1 cellular context compared by ENCODE assay signal in genomic region chr18:12645751-12646203, GRCh38.
A peak's percentile ranks its signal among the peaks of the same experiment; 100 is the strongest.
TF ChIP-seq lines count a peak whose summit lies in the region.

No MANE protein-coding gene starts in this region.

TF ChIP-seq in HepG2, 621 proteins besides CTCF, POLR2A, EP300 and RAD21 (continues in another document):
- TF ChIP-seq MXI1 (IDR thresholded peaks at IDR 0.05; ENCODE audit: borderline replicate concordance, low read depth, low read length) (0 out of 3 replicates have a peak, but pooled peaks have one; percentile 23), MED1 (CRISPR knock-in tag; IDR thresholded peaks at IDR 0.05) (0 out of 2 replicates have a peak, but pooled peaks have one; percentile 14), ZBTB3 (CRISPR knock-in tag; IDR thresholded peaks at IDR 0.05; ENCODE audit: borderline replicate concordance, low read depth) (no peak), HDAC1 (CRISPR knock-in tag; IDR thresholded peaks at IDR 0.05) (no peak), FIP1L1 (IDR thresholded peaks at IDR 0.05; ENCODE audit: borderline replicate concordance, insufficient read depth, low read depth, low read length) (no peak), EED (CRISPR knock-in tag; IDR thresholded peaks at IDR 0.05) (no peak), ZFP1 (CRISPR knock-in tag; IDR thresholded peaks at IDR 0.05) (no peak), ARID5B (CRISPR knock-in tag; IDR thresholded peaks at IDR 0.05) (0 out of 2 replicates have a peak, but pooled peaks have one; percentile 11), MBNL3 (CRISPR knock-in tag; conservative IDR thresholded peaks at IDR 0.05) (no peak), HNRNPH1 (optimal IDR thresholded peaks at IDR 0.05; ENCODE audit: low read depth, low read length) (no peak), HOXD1 (CRISPR knock-in tag; IDR thresholded peaks at IDR 0.05) (no peak), MYC (CRISPR knock-in tag; IDR thresholded peaks at IDR 0.05; ENCODE audit: borderline replicate concordance) (peak; percentile 38; the same call in 1 of the 2 replicates), GPBP1L1 (CRISPR knock-in tag; IDR thresholded peaks at IDR 0.05) (no peak), ZNF800 (CRISPR knock-in tag; IDR thresholded peaks at IDR 0.05) (no peak), BRCA1 (CRISPR knock-in tag; IDR thresholded peaks at IDR 0.05) (no peak), KDM2A (CRISPR knock-in tag; IDR thresholded peaks at IDR 0.05; ENCODE audit: borderline replicate concordance, low read depth) (no peak), CHD2 (IDR thresholded peaks at IDR 0.05; ENCODE audit: low read depth, low read length) (no peak), MIER2 (CRISPR knock-in tag; IDR thresholded peaks at IDR 0.05) (no peak), ZNF44 (CRISPR knock-in tag; IDR thresholded peaks at IDR 0.05) (no peak), HNF4A (CRISPR knock-in tag; IDR thresholded peaks at IDR 0.05) (peak; percentile 49; the same call in 1 of the 2 replicates), ZNF674 (CRISPR knock-in tag; IDR thresholded peaks at IDR 0.05; ENCODE audit: low read depth) (no peak), STAT5B (CRISPR knock-in tag; IDR thresholded peaks at IDR 0.05) (no peak), MIER3 (CRISPR knock-in tag; IDR thresholded peaks at IDR 0.05; ENCODE audit: borderline replicate concordance) (no peak), ZNF879 (CRISPR knock-in tag; IDR thresholded peaks at IDR 0.05) (no peak), ZNF224 (CRISPR knock-in tag; IDR thresholded peaks at IDR 0.05) (no peak), ZSCAN30 (CRISPR knock-in tag; IDR thresholded peaks at IDR 0.05) (no peak), DMAP1 (CRISPR knock-in tag; IDR thresholded peaks at IDR 0.05) (no peak), CSRNP2 (CRISPR knock-in tag; conservative IDR thresholded peaks at IDR 0.05; ENCODE audit: low read depth) (no peak), IKZF4 (CRISPR knock-in tag; IDR thresholded peaks at IDR 0.05; ENCODE audit: borderline replicate concordance, low read depth, not compliant biosample characterization) (no peak), NBN (conservative IDR thresholded peaks at IDR 0.05) (no peak), ZMAT3 (CRISPR knock-in tag; conservative IDR thresholded peaks at IDR 0.05) (no peak), GLMP (CRISPR knock-in tag; IDR thresholded peaks at IDR 0.05; ENCODE audit: borderline replicate concordance) (no peak), ERF (CRISPR knock-in tag; IDR thresholded peaks at IDR 0.05) (no peak), ZNF678 (CRISPR knock-in tag; IDR thresholded peaks at IDR 0.05) (no peak), ZNF451 (CRISPR knock-in tag; IDR thresholded peaks at IDR 0.05) (no peak), ELF1 (CRISPR knock-in tag; IDR thresholded peaks at IDR 0.05) (no peak), TSC22D2 (CRISPR knock-in tag; IDR thresholded peaks at IDR 0.05; ENCODE audit: borderline replicate concordance) (no peak), NR3C1 (CRISPR knock-in tag; IDR thresholded peaks at IDR 0.05) (no peak), SALL1 (CRISPR knock-in tag; IDR thresholded peaks at IDR 0.05) (0 out of 2 replicates have a peak, but pooled peaks have one; percentile 20), EHMT2 (IDR thresholded peaks at IDR 0.05; ENCODE audit: borderline replicate concordance, low read depth, low read length) (no peak), ZFP36 (IDR thresholded peaks at IDR 0.05; ENCODE audit: borderline replicate concordance, low read depth, low read length, partially characterized antibody) (no peak)
- TF ChIP-seq, protein P1, sequence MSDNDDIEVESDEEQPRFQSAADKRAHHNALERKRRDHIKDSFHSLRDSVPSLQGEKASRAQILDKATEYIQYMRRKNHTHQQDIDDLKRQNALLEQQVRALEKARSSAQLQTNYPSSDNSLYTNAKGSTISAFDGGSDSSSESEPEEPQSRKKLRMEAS (IDR thresholded peaks at IDR 0.05): peak; percentile 61; the same call in 1 of the 2 replicates
- TF ChIP-seq, protein P2, sequence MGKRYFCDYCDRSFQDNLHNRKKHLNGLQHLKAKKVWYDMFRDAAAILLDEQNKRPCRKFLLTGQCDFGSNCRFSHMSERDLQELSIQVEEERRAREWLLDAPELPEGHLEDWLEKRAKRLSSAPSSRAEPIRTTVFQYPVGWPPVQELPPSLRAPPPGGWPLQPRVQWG (CRISPR knock-in tag; IDR thresholded peaks at IDR 0.05; ENCODE audit: borderline replicate concordance, low read depth): no peak
- TF ChIP-seq, protein P3, sequence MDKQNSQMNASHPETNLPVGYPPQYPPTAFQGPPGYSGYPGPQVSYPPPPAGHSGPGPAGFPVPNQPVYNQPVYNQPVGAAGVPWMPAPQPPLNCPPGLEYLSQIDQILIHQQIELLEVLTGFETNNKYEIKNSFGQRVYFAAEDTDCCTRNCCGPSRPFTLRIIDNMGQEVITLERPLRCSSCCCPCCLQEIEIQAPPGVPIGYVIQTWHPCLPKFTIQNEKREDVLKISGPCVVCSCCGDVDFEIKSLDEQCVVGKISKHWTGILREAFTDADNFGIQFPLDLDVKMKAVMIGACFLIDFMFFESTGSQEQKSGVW (CRISPR knock-in tag; IDR thresholded peaks at IDR 0.05; ENCODE audit: borderline replicate concordance): no peak
- TF ChIP-seq, protein P4, sequence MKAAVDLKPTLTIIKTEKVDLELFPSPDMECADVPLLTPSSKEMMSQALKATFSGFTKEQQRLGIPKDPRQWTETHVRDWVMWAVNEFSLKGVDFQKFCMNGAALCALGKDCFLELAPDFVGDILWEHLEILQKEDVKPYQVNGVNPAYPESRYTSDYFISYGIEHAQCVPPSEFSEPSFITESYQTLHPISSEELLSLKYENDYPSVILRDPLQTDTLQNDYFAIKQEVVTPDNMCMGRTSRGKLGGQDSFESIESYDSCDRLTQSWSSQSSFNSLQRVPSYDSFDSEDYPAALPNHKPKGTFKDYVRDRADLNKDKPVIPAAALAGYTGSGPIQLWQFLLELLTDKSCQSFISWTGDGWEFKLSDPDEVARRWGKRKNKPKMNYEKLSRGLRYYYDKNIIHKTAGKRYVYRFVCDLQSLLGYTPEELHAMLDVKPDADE (CRISPR knock-in tag; IDR thresholded peaks at IDR 0.05): no peak
- TF ChIP-seq, protein P5, sequence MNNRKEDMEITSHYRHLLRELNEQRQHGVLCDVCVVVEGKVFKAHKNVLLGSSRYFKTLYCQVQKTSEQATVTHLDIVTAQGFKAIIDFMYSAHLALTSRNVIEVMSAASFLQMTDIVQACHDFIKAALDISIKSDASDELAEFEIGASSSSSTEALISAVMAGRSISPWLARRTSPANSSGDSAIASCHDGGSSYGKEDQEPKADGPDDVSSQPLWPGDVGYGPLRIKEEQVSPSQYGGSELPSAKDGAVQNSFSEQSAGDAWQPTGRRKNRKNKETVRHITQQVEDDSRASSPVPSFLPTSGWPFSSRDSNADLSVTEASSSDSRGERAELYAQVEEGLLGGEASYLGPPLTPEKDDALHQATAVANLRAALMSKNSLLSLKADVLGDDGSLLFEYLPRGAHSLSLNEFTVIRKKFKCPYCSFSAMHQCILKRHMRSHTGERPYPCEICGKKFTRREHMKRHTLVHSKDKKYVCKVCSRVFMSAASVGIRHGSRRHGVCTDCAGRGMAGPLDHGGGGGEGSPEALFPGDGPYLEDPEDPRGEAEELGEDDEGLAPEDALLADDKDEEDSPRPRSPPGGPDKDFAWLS (CRISPR knock-in tag; IDR thresholded peaks at IDR 0.05; ENCODE audit: borderline replicate concordance): no peak
- TF ChIP-seq, protein P6, sequence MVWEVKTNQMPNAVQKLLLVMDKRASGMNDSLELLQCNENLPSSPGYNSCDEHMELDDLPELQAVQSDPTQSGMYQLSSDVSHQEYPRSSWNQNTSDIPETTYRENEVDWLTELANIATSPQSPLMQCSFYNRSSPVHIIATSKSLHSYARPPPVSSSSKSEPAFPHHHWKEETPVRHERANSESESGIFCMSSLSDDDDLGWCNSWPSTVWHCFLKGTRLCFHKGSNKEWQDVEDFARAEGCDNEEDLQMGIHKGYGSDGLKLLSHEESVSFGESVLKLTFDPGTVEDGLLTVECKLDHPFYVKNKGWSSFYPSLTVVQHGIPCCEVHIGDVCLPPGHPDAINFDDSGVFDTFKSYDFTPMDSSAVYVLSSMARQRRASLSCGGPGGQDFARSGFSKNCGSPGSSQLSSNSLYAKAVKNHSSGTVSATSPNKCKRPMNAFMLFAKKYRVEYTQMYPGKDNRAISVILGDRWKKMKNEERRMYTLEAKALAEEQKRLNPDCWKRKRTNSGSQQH (CRISPR knock-in tag; IDR thresholded peaks at IDR 0.05; ENCODE audit: low read depth): no peak
- TF ChIP-seq, protein P7, sequence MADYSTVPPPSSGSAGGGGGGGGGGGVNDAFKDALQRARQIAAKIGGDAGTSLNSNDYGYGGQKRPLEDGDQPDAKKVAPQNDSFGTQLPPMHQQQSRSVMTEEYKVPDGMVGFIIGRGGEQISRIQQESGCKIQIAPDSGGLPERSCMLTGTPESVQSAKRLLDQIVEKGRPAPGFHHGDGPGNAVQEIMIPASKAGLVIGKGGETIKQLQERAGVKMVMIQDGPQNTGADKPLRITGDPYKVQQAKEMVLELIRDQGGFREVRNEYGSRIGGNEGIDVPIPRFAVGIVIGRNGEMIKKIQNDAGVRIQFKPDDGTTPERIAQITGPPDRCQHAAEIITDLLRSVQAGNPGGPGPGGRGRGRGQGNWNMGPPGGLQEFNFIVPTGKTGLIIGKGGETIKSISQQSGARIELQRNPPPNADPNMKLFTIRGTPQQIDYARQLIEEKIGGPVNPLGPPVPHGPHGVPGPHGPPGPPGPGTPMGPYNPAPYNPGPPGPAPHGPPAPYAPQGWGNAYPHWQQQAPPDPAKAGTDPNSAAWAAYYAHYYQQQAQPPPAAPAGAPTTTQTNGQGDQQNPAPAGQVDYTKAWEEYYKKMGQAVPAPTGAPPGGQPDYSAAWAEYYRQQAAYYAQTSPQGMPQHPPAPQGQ (CRISPR knock-in tag; IDR thresholded peaks at IDR 0.05; ENCODE audit: borderline replicate concordance): no peak
